Comparison of ENCODE assay signal across 1 cellular context in the genomic region with DNA sequence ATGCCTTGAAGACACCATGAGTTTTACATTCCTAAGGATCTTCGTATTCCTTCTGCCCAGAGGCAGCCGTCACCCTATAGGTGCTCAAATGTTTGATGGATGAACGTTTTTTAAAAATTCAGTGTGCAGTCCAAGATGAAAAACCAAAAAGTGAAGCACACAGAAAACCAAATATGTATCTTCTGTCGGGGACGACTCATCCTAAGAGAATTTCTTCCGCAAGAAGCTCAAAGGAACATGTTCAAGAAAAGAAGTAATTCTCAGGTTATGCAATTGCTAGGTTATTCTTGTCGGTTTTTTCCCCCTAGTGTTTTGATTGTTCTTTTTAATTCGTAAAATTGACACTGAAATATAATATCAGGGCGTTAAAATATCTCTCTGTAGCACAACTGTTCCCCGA.
TF ChIP-seq lines count a peak whose summit lies in the region.

No MANE protein-coding gene starts in this region.

TF ChIP-seq in GM23338, 12 proteins besides CTCF, POLR2A, EP300 and RAD21 (continued from another document):
- TF ChIP-seq ZNF462 (CRISPR knock-in tag; IDR thresholded peaks at IDR 0.05) (no peak), EZH2phosphoT487 (IDR thresholded peaks at IDR 0.05; ENCODE audit: unreplicated experiment) (no peak), ZNF331 (CRISPR knock-in tag; IDR thresholded peaks at IDR 0.05; ENCODE audit: low read depth) (no peak), JUNB (IDR thresholded peaks at IDR 0.05; ENCODE audit: unreplicated experiment) (no peak), CREB1 (CRISPR knock-in tag; IDR thresholded peaks at IDR 0.05; ENCODE audit: low read depth) (no peak), EZH2 (IDR thresholded peaks at IDR 0.05; ENCODE audit: low read depth, unreplicated experiment) (no peak), POLR2AphosphoS5 (IDR thresholded peaks at IDR 0.05; ENCODE audit: low read depth) (no peak)
- TF ChIP-seq, protein P1, sequence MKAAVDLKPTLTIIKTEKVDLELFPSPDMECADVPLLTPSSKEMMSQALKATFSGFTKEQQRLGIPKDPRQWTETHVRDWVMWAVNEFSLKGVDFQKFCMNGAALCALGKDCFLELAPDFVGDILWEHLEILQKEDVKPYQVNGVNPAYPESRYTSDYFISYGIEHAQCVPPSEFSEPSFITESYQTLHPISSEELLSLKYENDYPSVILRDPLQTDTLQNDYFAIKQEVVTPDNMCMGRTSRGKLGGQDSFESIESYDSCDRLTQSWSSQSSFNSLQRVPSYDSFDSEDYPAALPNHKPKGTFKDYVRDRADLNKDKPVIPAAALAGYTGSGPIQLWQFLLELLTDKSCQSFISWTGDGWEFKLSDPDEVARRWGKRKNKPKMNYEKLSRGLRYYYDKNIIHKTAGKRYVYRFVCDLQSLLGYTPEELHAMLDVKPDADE (IDR thresholded peaks at IDR 0.05) = no peak
- TF ChIP-seq, protein P2, sequence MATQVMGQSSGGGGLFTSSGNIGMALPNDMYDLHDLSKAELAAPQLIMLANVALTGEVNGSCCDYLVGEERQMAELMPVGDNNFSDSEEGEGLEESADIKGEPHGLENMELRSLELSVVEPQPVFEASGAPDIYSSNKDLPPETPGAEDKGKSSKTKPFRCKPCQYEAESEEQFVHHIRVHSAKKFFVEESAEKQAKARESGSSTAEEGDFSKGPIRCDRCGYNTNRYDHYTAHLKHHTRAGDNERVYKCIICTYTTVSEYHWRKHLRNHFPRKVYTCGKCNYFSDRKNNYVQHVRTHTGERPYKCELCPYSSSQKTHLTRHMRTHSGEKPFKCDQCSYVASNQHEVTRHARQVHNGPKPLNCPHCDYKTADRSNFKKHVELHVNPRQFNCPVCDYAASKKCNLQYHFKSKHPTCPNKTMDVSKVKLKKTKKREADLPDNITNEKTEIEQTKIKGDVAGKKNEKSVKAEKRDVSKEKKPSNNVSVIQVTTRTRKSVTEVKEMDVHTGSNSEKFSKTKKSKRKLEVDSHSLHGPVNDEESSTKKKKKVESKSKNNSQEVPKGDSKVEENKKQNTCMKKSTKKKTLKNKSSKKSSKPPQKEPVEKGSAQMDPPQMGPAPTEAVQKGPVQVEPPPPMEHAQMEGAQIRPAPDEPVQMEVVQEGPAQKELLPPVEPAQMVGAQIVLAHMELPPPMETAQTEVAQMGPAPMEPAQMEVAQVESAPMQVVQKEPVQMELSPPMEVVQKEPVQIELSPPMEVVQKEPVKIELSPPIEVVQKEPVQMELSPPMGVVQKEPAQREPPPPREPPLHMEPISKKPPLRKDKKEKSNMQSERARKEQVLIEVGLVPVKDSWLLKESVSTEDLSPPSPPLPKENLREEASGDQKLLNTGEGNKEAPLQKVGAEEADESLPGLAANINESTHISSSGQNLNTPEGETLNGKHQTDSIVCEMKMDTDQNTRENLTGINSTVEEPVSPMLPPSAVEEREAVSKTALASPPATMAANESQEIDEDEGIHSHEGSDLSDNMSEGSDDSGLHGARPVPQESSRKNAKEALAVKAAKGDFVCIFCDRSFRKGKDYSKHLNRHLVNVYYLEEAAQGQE (IDR thresholded peaks at IDR 0.05; ENCODE audit: unreplicated experiment) = no peak
